21 cellular contexts compared by ENCODE assay signal in genomic region chr15:40250771-40251454, GRCh38. TPM values are rescaled to one million over a fixed set of nuclear protein-coding genes. Genes with fewer than 3 reads are reported as not detected.
DNase-seq lines count a peak whose midpoint lies in the region; ATAC-seq and TF ChIP-seq lines count a peak whose summit lies in the region.
"Had no signal": no experiment of that assay in that cellular context is flagged by ENCODE, and none has a peak within 500 bp of the region (broad histone marks: within the 10 kb centered on the region; RNA-seq: fewer than 3 reads in every experiment).

No MANE protein-coding gene starts in this region.

- intact Hi-C loops in left lung (cut with DNase I): no loop called here
- intact Hi-C loops in spleen (cut with DNase I; ENCODE audit: low total_unique reads): no loop called here

- H3K4me3 Mint-ChIP-seq in WTC11: no peak overlapping the region; the same call in 1 of the 2 replicates

- H3K27ac Mint-ChIP-seq in WTC11: no peak overlapping the region
- H3K27ac Mint-ChIP-seq: activated CD4-positive, alpha-beta T cell treated with anti-CD3 and anti-CD28 coated beads, Interleukin-2, amount 10 ng/mL, durations not matched to agents 24 days and 14 days had no signal

- H3K4me1 Mint-ChIP-seq in WTC11: peaks cover 20% of the 10 kb centered on the region

- peaks cover 38% of the 10 kb centered on the region for H3K27me3 Mint-ChIP-seq in WTC11 (ENCODE audit: low read depth)

- peaks cover 8 to 22% of the 10 kb centered on the region in 2 donors for H3K4me1 ChIP-seq in left lung
- H3K4me1 ChIP-seq in spleen: peaks cover 0 to 21% (median 18%) of the 10 kb centered on the region in 6 donors
- H3K4me1 ChIP-seq: colonic mucosa, parathyroid adenoma had no signal

- H3K4me3 ChIP-seq in H7 (ENCODE audit: insufficient read depth, low read depth, low read length) (no peak overlapping the region), left lung (no peak overlapping the region), spleen (no peak overlapping the region)
- H3K4me3 ChIP-seq: colonic mucosa, SJCRH30, vagina had no signal

- TF ChIP-seq CTCF in WTC11 (IDR thresholded peaks at IDR 0.05) (no peak), left lung (IDR thresholded peaks at IDR 0.05) (no peak), spleen (IDR thresholded peaks at IDR 0.05 in 8 of 11, conservative IDR thresholded peaks at IDR 0.05 in 3 of 11) (no peak)

- TF ChIP-seq POLR2A in spleen (IDR thresholded peaks at IDR 0.05): no peak

- H3K27ac ChIP-seq in left lung (no peak overlapping the region), spleen (no peak overlapping the region)
- H3K27ac ChIP-seq: colonic mucosa, parathyroid adenoma, SJCRH30 had no signal

- WGBS in spleen, 5 donors: 83 to 93% (median 91%) methylated on average over 11 of the region's 11 CpGs

- CTCF ChIA-PET in WTC11 (lab: Charles Lee): interaction anchor here (0.9 to 15.1 kb wide), 4 partner anchors 12 to 34 kb away, joined by 4 to 224 read pairs (median 10); partner anchors contain the start of gene PAK6

- POLR2A ChIA-PET in WTC11 (lab: Charles Lee): no interaction called here

- no peak for ATAC-seq in WTC11
- no peak for ATAC-seq in left lung
- ATAC-seq in GM18868 (IDR thresholded peaks at IDR 0.05; ENCODE audit: unreplicated experiment): no peak

- H3K9me3 Mint-ChIP-seq in WTC11: no peaks in the 10 kb centered on the region
- H3K9me3 Mint-ChIP-seq: activated CD4-positive, alpha-beta T cell treated with anti-CD3 and anti-CD28 coated beads, Interleukin-2, amount 10 ng/mL, durations not matched to agents 24 days and 14 days had no signal

- peak; percentile 43 for DNase-seq in H7
- peak; percentile 7 for DNase-seq in WTC11 (ENCODE audit: low spot score)
- DNase-seq in left lung: peak; percentile 23
- DNase-seq in spleen: peak; percentile 25
- DNase-seq in DMS 273 (lab: John Stamatoyannopoulos, UW; ENCODE audit: unreplicated experiment): no peak
- no peak for DNase-seq in stimulated activated CD4-positive, alpha-beta T cell treated with anti-CD3 and anti-CD28 coated beads, Interleukin-2, amount 100 ng/mL, for 48 hours
- DNase-seq: activated CD4-positive, alpha-beta T cell treated with anti-CD3 and anti-CD28 coated beads, Interleukin-2, amount 10 ng/mL, durations not matched to agents 24 days and 14 days; activated CD8-positive, alpha-beta memory T cell treated with anti-CD3 and anti-CD28 coated beads, Interleukin-2, amount 50 U/mL, for 4 hours; activated naive CD4-positive, alpha-beta T cell treated with Interleukin-2 at 50 U/mL for 16 hours; colonic mucosa; Kasumi-1; NCI-H1105; NCI-H2107; NCI-H524; SJCRH30; stimulated activated CD4-positive, alpha-beta T cell treated with anti-CD3 and anti-CD28 coated beads, Interleukin-4, amount 100 ng/mL, for 1 hour had no signal

- H3K9me3 ChIP-seq in left lung (no peaks in the 10 kb centered on the region), spleen (no peaks in the 10 kb centered on the region)
- H3K9me3 ChIP-seq: colonic mucosa, SJCRH30, vagina had no signal

- H3K36me3 Mint-ChIP-seq in WTC11: no peaks in the 10 kb centered on the region

- H3K27me3 ChIP-seq in H7 (ENCODE audit: control insufficient read depth, insufficient read depth, low read length): peaks cover 31% of the 10 kb centered on the region
- peaks cover 7 to 28% of the 10 kb centered on the region in 2 donors for H3K27me3 ChIP-seq in left lung
- H3K27me3 ChIP-seq in spleen (replicated peaks in 1 of 7): peaks cover 0 to 57% (median 29%) of the 10 kb centered on the region in 7 donors
- H3K27me3 ChIP-seq: SJCRH30, vagina had no signal

- no peaks in the 10 kb centered on the region; the same call in 1 of the 2 replicates for H3K36me3 ChIP-seq in H7 (replicated peaks; ENCODE audit: control insufficient read depth, insufficient read depth, low read length)
- no peaks in the 10 kb centered on the region for H3K36me3 ChIP-seq in left lung
- H3K36me3 ChIP-seq in spleen: no peaks in the 10 kb centered on the region
- H3K36me3 ChIP-seq: colonic mucosa, SJCRH30, vagina had no signal

TF ChIP-seq in WTC11, 78 proteins besides CTCF, POLR2A, EP300 and RAD21:
- TF ChIP-seq ESRRA (CRISPR knock-in tag; IDR thresholded peaks at IDR 0.05; ENCODE audit: borderline replicate concordance): no peak
- TF ChIP-seq CREM (CRISPR knock-in tag; IDR thresholded peaks at IDR 0.05): no peak
- TF ChIP-seq PREB (CRISPR knock-in tag; IDR thresholded peaks at IDR 0.05; ENCODE audit: borderline replicate concordance): no peak
- TF ChIP-seq ZBTB21 (CRISPR knock-in tag; IDR thresholded peaks at IDR 0.05; ENCODE audit: borderline replicate concordance): no peak
- no peak for TF ChIP-seq ZNF396 (CRISPR knock-in tag; IDR thresholded peaks at IDR 0.05; ENCODE audit: borderline replicate concordance)
- no peak for TF ChIP-seq ZNF232 (CRISPR knock-in tag; IDR thresholded peaks at IDR 0.05)
- TF ChIP-seq JUN (CRISPR knock-in tag; IDR thresholded peaks at IDR 0.05): no peak
- TF ChIP-seq ZNF138 (CRISPR knock-in tag; conservative IDR thresholded peaks at IDR 0.05): no peak
- no peak for TF ChIP-seq GTF2I (CRISPR knock-in tag; conservative IDR thresholded peaks at IDR 0.05)
- no peak for TF ChIP-seq SP1 (CRISPR knock-in tag; conservative IDR thresholded peaks at IDR 0.05)
- TF ChIP-seq MYBL2 (CRISPR knock-in tag; IDR thresholded peaks at IDR 0.05): no peak
- TF ChIP-seq MXD4 (CRISPR knock-in tag; IDR thresholded peaks at IDR 0.05; ENCODE audit: borderline replicate concordance): no peak
- TF ChIP-seq CREB1 (CRISPR knock-in tag; IDR thresholded peaks at IDR 0.05): no peak
- no peak for TF ChIP-seq ZNF263 (CRISPR knock-in tag; IDR thresholded peaks at IDR 0.05; ENCODE audit: low read depth)
- no peak for TF ChIP-seq AR (CRISPR knock-in tag; IDR thresholded peaks at IDR 0.05)
- TF ChIP-seq ATF1 (CRISPR knock-in tag; IDR thresholded peaks at IDR 0.05): no peak

RNA-seq across cellular contexts. Expression of gene PAK6, which starts 12.1 kb away (rescaled TPM):
- 4.9 and 8.4 TPM in 2 replicates for total RNA-seq in H7 (2014; rRNA removed; shearing (Covaris generic))
- total RNA-seq in WTC11 (2021) (8.7 to 11.7 TPM (median 9.6 TPM) in 3 replicates), left lung (10 to 100 TPM in 1 of 2 donors, 1 to 10 TPM in 1; 9.0 to 14.6 TPM), spleen (1 to 10 TPM; 1.5 to 5.4 (median 2.0) TPM)
- under 1 TPM; 0.24 to 0.46 (median 0.38) TPM for polyA plus RNA-seq in spleen
- total RNA-seq: SJCRH30 had no signal

RNA-seq across cellular contexts. Expression of gene ANKRD63, which starts 32.0 kb away (rescaled TPM):
- 0.22 and 0.45 TPM in 2 replicates for total RNA-seq in H7 (2014; rRNA removed; shearing (Covaris generic))
- total RNA-seq in WTC11 (2021) (1.2 to 1.7 TPM (median 1.4 TPM) in 3 replicates), left lung (not detected), spleen (not detected)
- polyA plus RNA-seq in spleen: not detected
- total RNA-seq: activated CD4-positive, alpha-beta T cell treated with anti-CD3 and anti-CD28 coated beads, Interleukin-2, amount 10 ng/mL, durations not matched to agents 24 days and 14 days; colonic mucosa; OCI-LY7; skeletal muscle tissue; vagina had no signal

RNA-seq across cellular contexts. Expression of gene PLCB2, which starts 56.8 kb away (rescaled TPM):
- total RNA-seq in H7 (2014; rRNA removed; shearing (Covaris generic)): 11.3 and 13.9 TPM in 2 replicates
- total RNA-seq in WTC11 (2021): 14.2 to 18.5 TPM (median 15.2 TPM) in 3 replicates
- total RNA-seq in left lung: 10 to 100 TPM; 30.8 to 86.4 TPM
- total RNA-seq in spleen: 100 to 1,000 TPM; 175 to 247 (median 189) TPM
- polyA plus RNA-seq in spleen: 100 to 1,000 TPM in 2 of 3 donors, 10 to 100 TPM in 1; 63.8 to 190 (median 168) TPM

Comparison
In these comparisons a context has a peak if more than half of its experiments do, and no peak if none do; other contexts are left out.
1. DNase-seq: peak in H7 (single experiment), WTC11 (single experiment), left lung (2 of 2) and spleen (single experiment); none in DMS 273 (single experiment) and stimulated activated CD4-positive, alpha-beta T cell treated with anti-CD3 and anti-CD28 coated beads, Interleukin-2, amount 100 ng/mL, for 48 hours (0 of 2).